18 cellular contexts compared by ENCODE assay signal in genomic region chr19:36182612-36183454, GRCh38. TPM values are rescaled to one million over a fixed set of nuclear protein-coding genes. Genes with fewer than 3 reads are reported as not detected.
DNase-seq lines count a peak whose midpoint lies in the region; ATAC-seq and TF ChIP-seq lines count a peak whose summit lies in the region.
"Had no signal": no experiment of that assay in that cellular context is flagged by ENCODE, and none has a peak within 500 bp of the region (broad histone marks: within the 10 kb centered on the region; RNA-seq: fewer than 3 reads in every experiment).

No MANE protein-coding gene starts in this region.

- H3K27ac Mint-ChIP-seq in chondrocyte (ENCODE audit: unreplicated experiment) = peak overlapping the region; percentile 89
- H3K27ac Mint-ChIP-seq: activated naive CD4-positive, alpha-beta T cell treated with anti-CD3 and anti-CD28 coated beads, Interleukin-2, amount 50 U/mL, for 72 hours; dendritic cell treated with granulocyte-macrophage colony-stimulating factor and Interleukin-4, amounts not matched to agents 40 ng/mL and 50 ng/mL, for 4 days had no signal

- H3K9me3 ChIP-seq in thoracic aorta = no peaks in the 10 kb centered on the region
- H3K9me3 ChIP-seq: HAP-1, transverse colon had no signal

- peaks cover 6% of the 10 kb centered on the region for H3K36me3 ChIP-seq in thoracic aorta

- DNase-seq in LoVo (ENCODE audit: low spot score) = peak; percentile 25
- no peak for DNase-seq in chondrocyte (ENCODE audit: low spot score)
- DNase-seq in iPS DF 4.7 (ENCODE audit: extremely low read depth, low spot score) = peak; percentile 30
- no peak for DNase-seq in thoracic aorta (ENCODE audit: low spot score)
- no peak for DNase-seq in NCI-H2196 (lab: John Stamatoyannopoulos, UW; ENCODE audit: unreplicated experiment)
- DNase-seq in KBM-7 = no peak
- DNase-seq in COLO829 (ENCODE audit: low spot score) = no peak
- DNase-seq: NCI-H1092 treated with DMSO at 0.1 percent for 48 hours, NCI-H510A treated with DMSO at 0.1 percent for 48 hours, SHP77 treated with DMSO at 0.1 percent for 48 hours, transverse colon had no signal

- TF ChIP-seq CTCF in chondrocyte (IDR thresholded peaks at IDR 0.05) (no peak), thoracic aorta (IDR thresholded peaks at IDR 0.05) (no peak)

- in situ Hi-C loops in KBM-7 (cut with MboI; ENCODE audit: low pct_unique_long_range_greater_than_20kb, low sequenced_read_pairs) = no loop called here

- H3K27me3 Mint-ChIP-seq in chondrocyte (ENCODE audit: low read depth) = no peaks in the 10 kb centered on the region
- H3K27me3 Mint-ChIP-seq: dendritic cell treated with granulocyte-macrophage colony-stimulating factor and Interleukin-4, amounts not matched to agents 40 ng/mL and 50 ng/mL, for 4 days had no signal

- ATAC-seq in thoracic aorta (ENCODE audit: insufficient number of reproducible peaks, low FRiP score, low read depth) (no peak), GM18498 (IDR thresholded peaks at IDR 0.05; ENCODE audit: unreplicated experiment) (no peak)
- ATAC-seq: activated naive CD4-positive, alpha-beta T cell treated with anti-CD3 and anti-CD28 coated beads, Interleukin-2, amount 50 U/mL, for 72 hours had no signal

- peaks cover 0 to 6% of the 10 kb centered on the region in 2 donors for H3K4me1 ChIP-seq in thoracic aorta (ENCODE audit: control insufficient read depth in 1 of 2, low read depth in 2 of 2)
- H3K4me1 ChIP-seq: transverse colon had no signal

- peaks cover 12% of the 10 kb centered on the region for H3K4me1 Mint-ChIP-seq in chondrocyte (ENCODE audit: low read depth)

- H3K27me3 ChIP-seq in thoracic aorta (replicated peaks; ENCODE audit: insufficient read depth) = no peaks in the 10 kb centered on the region
- H3K27me3 ChIP-seq: transverse colon had no signal

- no peak overlapping the region for H3K4me3 ChIP-seq in thoracic aorta
- H3K4me3 ChIP-seq: HAP-1, transverse colon had no signal

- H3K36me3 Mint-ChIP-seq in chondrocyte (ENCODE audit: low read depth) = peaks cover 9% of the 10 kb centered on the region
- H3K36me3 Mint-ChIP-seq: activated naive CD4-positive, alpha-beta T cell treated with anti-CD3 and anti-CD28 coated beads, Interleukin-2, amount 50 U/mL, for 72 hours had no signal

- no peaks in the 10 kb centered on the region for H3K9me3 Mint-ChIP-seq in chondrocyte (ENCODE audit: low read depth)
- H3K9me3 Mint-ChIP-seq: activated naive CD4-positive, alpha-beta T cell treated with anti-CD3 and anti-CD28 coated beads, Interleukin-2, amount 50 U/mL, for 72 hours; dendritic cell treated with granulocyte-macrophage colony-stimulating factor and Interleukin-4, amounts not matched to agents 40 ng/mL and 50 ng/mL, for 4 days had no signal

- H3K27ac ChIP-seq in thoracic aorta = peak overlapping the region; percentile 34 to 45
- H3K27ac ChIP-seq: transverse colon, VCaP had no signal

- no peak overlapping the region for H3K4me3 Mint-ChIP-seq in chondrocyte (ENCODE audit: unreplicated experiment)
- H3K4me3 Mint-ChIP-seq: dendritic cell treated with granulocyte-macrophage colony-stimulating factor and Interleukin-4, amounts not matched to agents 40 ng/mL and 50 ng/mL, for 4 days had no signal

RNA-seq across cellular contexts. Expression of gene COX7A1, which starts 30.6 kb away (rescaled TPM):
- not detected in 3 replicates for total RNA-seq in chondrocyte
- total RNA-seq in thoracic aorta = 10 to 100 TPM in 1 of 2 donors, 1 to 10 TPM in 1; 6.3 to 41.0 TPM
- total RNA-seq: activated naive CD4-positive, alpha-beta T cell treated with anti-CD3 and anti-CD28 coated beads, Interleukin-2, amount 50 U/mL, for 72 hours; HT-29; osteocyte had no signal

RNA-seq across cellular contexts. Expression of gene ZNF565, which starts 31.6 kb away (rescaled TPM):
- total RNA-seq in chondrocyte (4.9 to 7.3 TPM (median 7.2 TPM) in 3 replicates), thoracic aorta (1 to 10 TPM; 1.9 to 6.6 TPM)

RNA-seq across cellular contexts. Expression of gene ZNF146, which starts 32.1 kb away (rescaled TPM):
- total RNA-seq in chondrocyte = 62.2 to 69.0 TPM (median 63.8 TPM) in 3 replicates
- 10 to 100 TPM; 37.8 to 71.1 TPM for total RNA-seq in thoracic aorta

RNA-seq across cellular contexts. Expression of gene CAPNS1, which starts 43.0 kb away (rescaled TPM):
- total RNA-seq in chondrocyte (509 to 762 TPM (median 724 TPM) in 3 replicates), thoracic aorta (100 to 1,000 TPM; 161 to 220 TPM)

Comparison
In these comparisons a context has a peak if more than half of its experiments do, and no peak if none do; other contexts are left out.
1. DNase-seq: peak in LoVo (single experiment) and iPS DF 4.7 (single experiment); none in chondrocyte (single experiment), thoracic aorta (single experiment), NCI-H2196 (single experiment), KBM-7 (single experiment) and COLO829 (single experiment).